In genomic region chr17:60135951-60136666, GRCh38 we compare ENCODE assay signal across 8 cellular contexts. TPM values are rescaled to one million over a fixed set of nuclear protein-coding genes. Genes with fewer than 3 reads are reported as not detected.
DNase-seq lines count a peak whose midpoint lies in the region; ATAC-seq, FAIRE-seq and TF ChIP-seq lines count a peak whose summit lies in the region.

No MANE protein-coding gene starts in this region.

- RAD21 ChIA-PET in GM12878 (lab: Charles Lee; ENCODE audit: unreplicated experiment) = no interaction called here

- no peak for FAIRE-seq in GM12878 (lab: Jason Lieb, UNC)

- intact Hi-C loops in GM12878 (cut with micrococcal nuclease; ENCODE audit: unreplicated experiment) = no loop called here
- intact Hi-C loops in esophagus squamous epithelium (cut with DNase I) = loop anchor here (10.0 kb wide), 1 partner anchor 299 kb away; no protein-coding TSS in a partner anchor

- no peak overlapping the region for H2BK5ac ChIP-seq in mesenchymal stem cell (ENCODE audit: low read depth, low read length, poor library complexity, severe bottlenecking)

- no peak overlapping the region for H3K4me2 ChIP-seq in GM12878 (ENCODE audit: control insufficient read depth, insufficient read depth)
- H3K4me2 ChIP-seq in mesenchymal stem cell (ENCODE audit: low read length, poor library complexity, severe bottlenecking) = peak overlapping the region; percentile 56

- peak; percentile 20 for DNase-seq in activated naive CD4-positive, alpha-beta T cell treated with anti-CD3 and anti-CD28 coated beads, Interleukin-2, amount 10 ng/mL, durations not matched to agents 7 days and 5 days
- no peak for DNase-seq in activated naive CD4-positive, alpha-beta T cell (lab: John Stamatoyannopoulos, UW)
- no peak for DNase-seq in GM12878 (ENCODE audit: low read depth, low spot score)
- no peak for DNase-seq in mesenchymal stem cell
- DNase-seq in type B pancreatic cell (ENCODE audit: extremely low spot score, unreplicated experiment) = no peak
- no peak for DNase-seq in esophagus squamous epithelium (lab: John Stamatoyannopoulos, UW)

- no peaks in the 10 kb centered on the region for H4K20me1 ChIP-seq in GM12878 (ENCODE audit: control insufficient read depth, insufficient read depth)

- H3K9ac ChIP-seq in GM12878 (ENCODE audit: control insufficient read depth, insufficient read depth, low read length) (no peak overlapping the region), mesenchymal stem cell (ENCODE audit: low read length) (no peak overlapping the region)

- TF ChIP-seq EP300 in GM12878 (IDR thresholded peaks at IDR 0.05; ENCODE audit: borderline replicate concordance in 1 of 2, control insufficient read depth in 1 of 2, low read depth in 2 of 2, low read length in 2 of 2) = no peak

- BruUV-seq in GM12878 (replicated peaks; lab: Mats Ljungman, UMichigan) = no TSS peak

- peaks cover 64% of the 10 kb centered on the region for H3K27me3 Mint-ChIP-seq in activated naive CD4-positive, alpha-beta T cell treated with anti-CD3 and anti-CD28 coated beads, Interleukin-2, amount 10 ng/mL, durations not matched to agents 7 days and 5 days
- peaks cover 54% of the 10 kb centered on the region for H3K27me3 Mint-ChIP-seq in type B pancreatic cell

- H2BK12ac ChIP-seq in mesenchymal stem cell (ENCODE audit: low read length in 2 of 2) = no peak overlapping the region

- WGBS in GM12878 (ENCODE audit: insufficient coverage, insufficient replicate concordance, low lambda C conversion rate, missing lambda C conversion rate) = 85% methylated on average over 13 of the region's 13 CpGs
- WGBS in mesenchymal stem cell = 81% methylated on average over 13 of the region's 13 CpGs
- 72 to 79% methylated on average over 11 to 12 of the region's 13 CpGs for WGBS in esophagus squamous epithelium, 2 donors

- no peak overlapping the region for H2BK120ac ChIP-seq in mesenchymal stem cell (ENCODE audit: low read depth, low read length)

- H3K79me2 ChIP-seq in GM12878 (ENCODE audit: control insufficient read depth, insufficient read depth, low read length) = no peaks in the 10 kb centered on the region

- peaks cover 39% of the 10 kb centered on the region for H3K4me1 Mint-ChIP-seq in activated naive CD4-positive, alpha-beta T cell treated with anti-CD3 and anti-CD28 coated beads, Interleukin-2, amount 10 ng/mL, durations not matched to agents 7 days and 5 days
- H3K4me1 Mint-ChIP-seq in type B pancreatic cell (ENCODE audit: unreplicated experiment) = peaks cover 20% of the 10 kb centered on the region

- peak overlapping the region; percentile 97 for H3K4me3 Mint-ChIP-seq in activated naive CD4-positive, alpha-beta T cell treated with anti-CD3 and anti-CD28 coated beads, Interleukin-2, amount 10 ng/mL, durations not matched to agents 7 days and 5 days
- H3K4me3 Mint-ChIP-seq in type B pancreatic cell = peak overlapping the region; percentile 97

- H3K4me1 ChIP-seq in GM12878 (ENCODE audit: control insufficient read depth, insufficient read depth, low read length) = no peaks in the 10 kb centered on the region
- peaks cover 25% of the 10 kb centered on the region for H3K4me1 ChIP-seq in mesenchymal stem cell (ENCODE audit: control insufficient read depth, insufficient read depth, low read depth, low read length)
- H3K4me1 ChIP-seq in esophagus squamous epithelium = peaks cover 16 to 48% (median 23%) of the 10 kb centered on the region in 3 donors

- H3K27me3 ChIP-seq in GM12878 (replicated peaks in 1 of 2; ENCODE audit: control insufficient read depth in 2 of 2, insufficient read depth in 2 of 2, low read length in 1 of 2) = peaks cover 0 to 4% of the 10 kb centered on the region in 2 experiments; a peak in 2 of 4 replicates
- H3K27me3 ChIP-seq in mesenchymal stem cell (ENCODE audit: control insufficient read depth in 1 of 2, insufficient read depth in 1 of 2, low read length in 2 of 2) = peaks cover 38 to 51% of the 10 kb centered on the region in 2 experiments
- peaks cover 22 to 48% (median 23%) of the 10 kb centered on the region in 4 donors for H3K27me3 ChIP-seq in esophagus squamous epithelium

- SMC1A ChIA-PET in GM12878 (lab: Charles Lee; ENCODE audit: uncharacterized antibody, unreplicated experiment) = interaction anchor here (1.1 kb wide), 1 partner anchor 63 kb away, joined by 3 read pairs; no protein-coding TSS in a partner anchor

- H3K18ac ChIP-seq in mesenchymal stem cell (ENCODE audit: low read depth in 1 of 2, low read length in 2 of 2) = no peak overlapping the region

- H3K27ac ChIP-seq in GM12878 (ENCODE audit: control insufficient read depth, insufficient read depth) = no peak overlapping the region
- H3K27ac ChIP-seq in mesenchymal stem cell (ENCODE audit: low read length, poor library complexity, severe bottlenecking) = no peak overlapping the region
- no peak overlapping the region for H3K27ac ChIP-seq in esophagus squamous epithelium

- H3K79me1 ChIP-seq in mesenchymal stem cell (replicated peaks; ENCODE audit: low read length, poor library complexity, severe bottlenecking) = peaks cover 10% of the 10 kb centered on the region

- no peak overlapping the region for H2AK5ac ChIP-seq in mesenchymal stem cell (ENCODE audit: low read length, severe bottlenecking)

- no peak overlapping the region for H2AFZ ChIP-seq in GM12878 (ENCODE audit: control insufficient read depth, low read depth, low read length)
- no peak overlapping the region for H2AFZ ChIP-seq in mesenchymal stem cell (ENCODE audit: low read depth, low read length)

- POLR2A ChIA-PET in GM12878 (lab: Charles Lee) = interaction anchor here (0.6 kb wide), 1 partner anchor 281 kb away, joined by 3 read pairs; no protein-coding TSS in a partner anchor

- H3K36me3 ChIP-seq in GM12878 (ENCODE audit: control insufficient read depth in 2 of 2, insufficient read depth in 2 of 2, low read length in 1 of 2) (no peaks in the 10 kb centered on the region), mesenchymal stem cell (ENCODE audit: control insufficient read depth in 1 of 2, insufficient read depth in 2 of 2, low read depth in 1 of 2, low read length in 2 of 2) (peaks cover 7 to 12% of the 10 kb centered on the region in 2 experiments), esophagus squamous epithelium (no peaks in the 10 kb centered on the region)

- no peak overlapping the region for H2BK15ac ChIP-seq in mesenchymal stem cell (ENCODE audit: low read depth, poor library complexity, severe bottlenecking)

- in situ Hi-C loops in GM12878 (cut with MboI) = loop anchor here (25.0 kb wide), 1 partner anchor 501 kb away; no protein-coding TSS in a partner anchor

- TF ChIP-seq CTCF in GM12878 (IDR thresholded peaks at IDR 0.05 in 2 of 3, conservative IDR thresholded peaks at IDR 0.05 in 1 of 3; ENCODE audit: control insufficient read depth in 2 of 3, extremely low read depth in 1 of 3, insufficient read depth in 1 of 3, low read depth in 3 of 3, low read length in 3 of 3) (no peak), type B pancreatic cell (conservative IDR thresholded peaks at IDR 0.05) (no peak), esophagus squamous epithelium (IDR thresholded peaks at IDR 0.05) (no peak)

- H3K9me3 ChIP-seq in GM12878 (replicated peaks; ENCODE audit: control insufficient read depth, insufficient read depth, low read length) = no peaks in the 10 kb centered on the region
- H3K9me3 ChIP-seq in mesenchymal stem cell (ENCODE audit: control insufficient read depth, low read length) = no peaks in the 10 kb centered on the region
- H3K9me3 ChIP-seq in esophagus squamous epithelium = no peaks in the 10 kb centered on the region

- no peak overlapping the region for H4K8ac ChIP-seq in mesenchymal stem cell (ENCODE audit: low read length)

- no peak overlapping the region for H3K14ac ChIP-seq in mesenchymal stem cell (ENCODE audit: low read length in 2 of 2)

- H4K91ac ChIP-seq in mesenchymal stem cell (ENCODE audit: low read length) = no peak overlapping the region

- peaks cover 16% of the 10 kb centered on the region for H3K36me3 Mint-ChIP-seq in activated naive CD4-positive, alpha-beta T cell treated with anti-CD3 and anti-CD28 coated beads, Interleukin-2, amount 10 ng/mL, durations not matched to agents 7 days and 5 days
- H3K36me3 Mint-ChIP-seq in type B pancreatic cell = peaks cover 3% of the 10 kb centered on the region

- no peak overlapping the region for H3K4ac ChIP-seq in mesenchymal stem cell (ENCODE audit: low read depth in 1 of 2, low read length in 2 of 2)

- peaks cover 2% of the 10 kb centered on the region for H3K9me3 Mint-ChIP-seq in activated naive CD4-positive, alpha-beta T cell treated with anti-CD3 and anti-CD28 coated beads, Interleukin-2, amount 10 ng/mL, durations not matched to agents 7 days and 5 days
- H3K9me3 Mint-ChIP-seq in type B pancreatic cell = peaks cover 5% of the 10 kb centered on the region

- no peak for TF ChIP-seq RAD21 in GM12878 (IDR thresholded peaks at IDR 0.05; ENCODE audit: insufficient read depth, low read depth, low read length)

- CTCF ChIA-PET in activated naive CD4-positive, alpha-beta T cell treated with anti-CD3 and anti-CD28 coated beads, Interleukin-2, amount 10 ng/mL, durations not matched to agents 7 days and 5 days (lab: Charles Lee) = no interaction called here
- CTCF ChIA-PET in GM12878 (lab: Yijun Ruan, JAX) = no interaction called here

- no peak overlapping the region for H3K27ac Mint-ChIP-seq in activated naive CD4-positive, alpha-beta T cell treated with anti-CD3 and anti-CD28 coated beads, Interleukin-2, amount 10 ng/mL, durations not matched to agents 7 days and 5 days
- H3K27ac Mint-ChIP-seq in type B pancreatic cell = no peak overlapping the region

- H3K4me3 ChIP-seq in GM12878 (peak overlapping the region; percentile 64; the same call in 1 of the 2 replicates), mesenchymal stem cell (ENCODE audit: insufficient read depth in 1 of 2, low read depth in 1 of 2, low read length in 2 of 2) (peak overlapping the region in 1 of 2 experiments; percentile 91), esophagus squamous epithelium (peak overlapping the region in 2 of 4 donors; percentile 66 to 80)

- no peak overlapping the region for H3K23ac ChIP-seq in mesenchymal stem cell (ENCODE audit: low read length in 2 of 2)

- ATAC-seq in GM12878 (no peak), HG02970 (IDR thresholded peaks at IDR 0.05; ENCODE audit: low FRiP score, unreplicated experiment) (no peak), HG03280 (IDR thresholded peaks at IDR 0.05; ENCODE audit: unreplicated experiment) (no peak)

- TF ChIP-seq POLR2A in GM12878 (IDR thresholded peaks at IDR 0.05; ENCODE audit: low read depth, low read length) = no peak
- no peak for TF ChIP-seq POLR2A in esophagus squamous epithelium (IDR thresholded peaks at IDR 0.05)

RNA-seq across cellular contexts. Expression of gene CA4, which starts 13.7 kb away (rescaled TPM):
- not detected in 2 replicates for total RNA-seq in GM12878 (2013; cell fraction: nucleolus; rRNA removed)
- total RNA-seq in GM12878 (2014; rRNA removed) = not detected in 2 replicates
- not detected in 2 replicates for total RNA-seq in GM12878 (2014; rRNA removed; fragmentation: Illumina TruSeq; extraction: Trizol)
- not detected in 2 replicates for total RNA-seq in GM12878 (2021)
- polyA plus RNA-seq in GM12878 (2011; ENCODE audit: low read depth) = not detected
- polyA plus RNA-seq in GM12878 (2011; rRNA removed) = 0.20 and 0.31 TPM in 2 replicates
- 0.32 and 0.43 TPM in 2 replicates for polyA plus RNA-seq in GM12878 (2011; cell fraction: cytosol; rRNA removed)
- polyA plus RNA-seq in GM12878 (2011; cell fraction: nucleus; rRNA removed) = 0.19 and 0.57 TPM in 2 replicates
- not detected in 2 replicates for polyA plus RNA-seq in GM12878 (2012)
- polyA plus RNA-seq in GM12878 (2014; fragmentation: Illumina TruSeq; extraction: Trizol) = 0.13 TPM in 1 of 2 replicates, not detected in the other
- polyA plus RNA-seq in GM12878 (2014; fragmentation: Nextera tagmentation; extraction: Ambion mirVana) = not detected
- not detected in 2 replicates for polyA plus RNA-seq in GM12878 (2014; rRNA removed)
- not detected for polyA plus RNA-seq in GM12878 (2016; fragmentation: Nextera tagmentation; extraction: Ambion mirVana)
- polyA minus RNA-seq in GM12878 (2011; rRNA and poly(A)+ RNA removed) = not detected in 2 replicates
- not detected in 2 replicates for polyA minus RNA-seq in GM12878 (2011; cell fraction: cytosol; rRNA and poly(A)+ RNA removed)
- polyA minus RNA-seq in GM12878 (2011; cell fraction: nucleus; rRNA and poly(A)+ RNA removed) = not detected in 2 replicates
- polyA plus RNA-seq in mesenchymal stem cell (2013, experiment 1 of 2) = not detected
- not detected for polyA plus RNA-seq in mesenchymal stem cell (2013, experiment 2 of 2)
- total RNA-seq in type B pancreatic cell (ENCODE audit: low replicate concordance) = 11.4 and 21.1 TPM in 2 replicates
- 1 to 10 TPM in 2 of 4 donors, under 1 TPM in 1, not detected in 1; 0.45 to 1.3 (median 1.1) TPM for total RNA-seq in esophagus squamous epithelium

RNA-seq across cellular contexts. Expression of gene HEATR6, which starts 57.4 kb away (rescaled TPM):
- 32.4 and 37.5 TPM in 2 replicates for total RNA-seq in GM12878 (2013; cell fraction: nucleolus; rRNA removed)
- total RNA-seq in GM12878 (2014; rRNA removed) (11.7 and 12.3 TPM in 2 replicates), GM12878 (2014; rRNA removed; fragmentation: Illumina TruSeq; extraction: Trizol) (9.4 and 9.9 TPM in 2 replicates), GM12878 (2021) (12.9 and 15.1 TPM in 2 replicates), type B pancreatic cell (ENCODE audit: low replicate concordance) (25.1 and 28.8 TPM in 2 replicates), esophagus squamous epithelium (10 to 100 TPM in 2 of 4 donors, 1 to 10 TPM in 2; 5.8 to 14.8 (median 11.4) TPM)
- 6.0 TPM for polyA plus RNA-seq in GM12878 (2011; ENCODE audit: low read depth)
- polyA plus RNA-seq in GM12878 (2011; rRNA removed) (10.5 and 13.4 TPM in 2 replicates), GM12878 (2014; fragmentation: Illumina TruSeq; extraction: Trizol) (12.8 and 17.2 TPM in 2 replicates), GM12878 (2014; fragmentation: Nextera tagmentation; extraction: Ambion mirVana) (1 to 10 TPM; 3.4 to 5.2 TPM), GM12878 (2014; rRNA removed) (7.7 and 11.6 TPM in 2 replicates), GM12878 (2016; fragmentation: Nextera tagmentation; extraction: Ambion mirVana) (10 to 100 TPM in 1 of 2 experiments, 1 to 10 TPM in 1; 8.4 to 10.9 TPM)
- 22.6 and 26.4 TPM in 2 replicates for polyA plus RNA-seq in GM12878 (2011; cell fraction: cytosol; rRNA removed)
- 37.9 and 45.4 TPM in 2 replicates for polyA plus RNA-seq in GM12878 (2011; cell fraction: nucleus; rRNA removed)
- polyA plus RNA-seq in GM12878 (2012) = 7.3 and 8.0 TPM in 2 replicates
- polyA minus RNA-seq in GM12878 (2011; rRNA and poly(A)+ RNA removed) = 28.5 and 34.1 TPM in 2 replicates
- polyA minus RNA-seq in GM12878 (2011; cell fraction: cytosol; rRNA and poly(A)+ RNA removed) = 7.8 and 10.5 TPM in 2 replicates
- polyA minus RNA-seq in GM12878 (2011; cell fraction: nucleus; rRNA and poly(A)+ RNA removed) = 24.2 and 40.6 TPM in 2 replicates
- 9.4 TPM for polyA plus RNA-seq in mesenchymal stem cell (2013, experiment 1 of 2)
- polyA plus RNA-seq in mesenchymal stem cell (2013, experiment 2 of 2) = 9.5 TPM
